Comparison of ENCODE assay signal across 8 cellular contexts in genomic region chr1:234960722-234961467, GRCh38.
A peak's percentile ranks its signal among the peaks of the same experiment; 100 is the strongest.
DNase-seq lines count a peak whose midpoint lies in the region; TF ChIP-seq lines count a peak whose summit lies in the region.

No MANE protein-coding gene starts in this region.

- intact Hi-C loops in MCF 10A (cut with micrococcal nuclease) = no loop called here

- no peak for TF ChIP-seq CTCF in NB4 (IDR thresholded peaks at IDR 0.05; ENCODE audit: low read depth, low read length)
- no peak for TF ChIP-seq CTCF in coronary artery (IDR thresholded peaks at IDR 0.05)
- no peak for TF ChIP-seq CTCF in neural progenitor cell (IDR thresholded peaks at IDR 0.05)
- TF ChIP-seq CTCF in MCF 10A (IDR thresholded peaks at IDR 0.05; ENCODE audit: unreplicated experiment) = no peak

- H3K27me3 Mint-ChIP-seq in neural progenitor cell (ENCODE audit: insufficient read depth, low read depth) = peaks cover 12% of the 10 kb centered on the region
- H3K27me3 Mint-ChIP-seq in MCF 10A (ENCODE audit: insufficient read depth, unreplicated experiment) = no peaks in the 10 kb centered on the region

- no TSS peak for BruUV-seq in MCF 10A (replicated peaks; lab: Mats Ljungman, UMichigan)

- H3F3A ChIP-seq in neural progenitor cell (ENCODE audit: low read depth) = peaks cover 28% of the 10 kb centered on the region

- no peaks in the 10 kb centered on the region for H3K36me3 Mint-ChIP-seq in neural progenitor cell
- H3K36me3 Mint-ChIP-seq in MCF 10A (ENCODE audit: insufficient read depth, unreplicated experiment) = no peaks in the 10 kb centered on the region

- H3K27me3 ChIP-seq in neural progenitor cell = no peaks in the 10 kb centered on the region

- CTCF ChIA-PET in MCF 10A (lab: Yijun Ruan, JAX) = interaction anchor here (0.6 kb wide), 2 partner anchors 181 to 481 kb away, joined by 3 to 4 read pairs; no protein-coding TSS in a partner anchor

- H3K4me3 Mint-ChIP-seq in neural progenitor cell (no peak overlapping the region), MCF 10A (ENCODE audit: unreplicated experiment) (no peak overlapping the region)

- H3K27ac ChIP-seq in coronary artery (peak overlapping the region; percentile 72 to 78), neural progenitor cell (no peak overlapping the region)

- TF ChIP-seq POLR2A in NB4 (IDR thresholded peaks at IDR 0.05; ENCODE audit: extremely low read depth, insufficient read length) = no peak

- no peaks in the 10 kb centered on the region for H4K20me1 ChIP-seq in neural progenitor cell (ENCODE audit: low read depth)

- POLR2A ChIA-PET in MCF 10A (lab: Yijun Ruan, JAX) = interaction anchor here (0.6 to 1.9 kb wide), 3 partner anchors 11 to 120 kb away, joined by 3 to 6 read pairs (median 3); no protein-coding TSS in a partner anchor

- no peaks in the 10 kb centered on the region for H3K9me3 ChIP-seq in neural progenitor cell (ENCODE audit: low read depth)

- H3K4me1 Mint-ChIP-seq in neural progenitor cell (peaks cover 86% of the 10 kb centered on the region), MCF 10A (ENCODE audit: insufficient read depth, unreplicated experiment) (peaks cover 48% of the 10 kb centered on the region)

- H3K27ac Mint-ChIP-seq in neural progenitor cell (peak overlapping the region; percentile 64), MCF 10A (ENCODE audit: low read depth, unreplicated experiment) (no peak overlapping the region)

- H3K4me3 ChIP-seq in NB4 (ENCODE audit: low read depth, low read length) = peak overlapping the region; percentile 46
- no peak overlapping the region for H3K4me3 ChIP-seq in coronary artery
- no peak overlapping the region for H3K4me3 ChIP-seq in neural progenitor cell

- peak; percentile 55 for DNase-seq in COLO668 (lab: John Stamatoyannopoulos, UW; ENCODE audit: unreplicated experiment)
- peak; percentile 60 for DNase-seq in NB4 (ENCODE audit: low read depth)
- DNase-seq in coronary artery (ENCODE audit: low spot score) = peak; percentile 72
- no peak for DNase-seq in neural progenitor cell (ENCODE audit: low spot score)
- DNase-seq in NCI-H187 (lab: John Stamatoyannopoulos, UW) = no peak
- no peak for DNase-seq in NCI-H345 treated with DMSO at 0.1 percent for 48 hours (lab: John Stamatoyannopoulos, UW; ENCODE audit: unreplicated experiment)
- DNase-seq in activated CD4-positive, alpha-beta T cell treated with anti-CD3 and anti-CD28 coated beads for 1 hour = no peak
- DNase-seq in MCF 10A (ENCODE audit: unreplicated experiment) = no peak

- H3K9ac ChIP-seq in neural progenitor cell = no peak overlapping the region

- H3K4me1 ChIP-seq in neural progenitor cell = peaks cover 37% of the 10 kb centered on the region

- H3K36me3 ChIP-seq in neural progenitor cell = no peaks in the 10 kb centered on the region

- H2AFZ ChIP-seq in neural progenitor cell (replicated peaks) = no peak overlapping the region

- H3K79me2 ChIP-seq in neural progenitor cell (ENCODE audit: low read depth) = no peaks in the 10 kb centered on the region

- no peak overlapping the region for H3K4me2 ChIP-seq in neural progenitor cell

- H3K9me3 Mint-ChIP-seq in neural progenitor cell = no peaks in the 10 kb centered on the region
- no peaks in the 10 kb centered on the region for H3K9me3 Mint-ChIP-seq in MCF 10A (ENCODE audit: unreplicated experiment)

Comparison
In these comparisons a context has a peak if more than half of its experiments do, and no peak if none do; other contexts are left out.
1. DNase-seq: peak in COLO668 (single experiment), NB4 (single experiment) and coronary artery (single experiment); none in neural progenitor cell (single experiment), NCI-H187 (0 of 2), NCI-H345 treated with DMSO at 0.1 percent for 48 hours (single experiment), activated CD4-positive, alpha-beta T cell treated with anti-CD3 and anti-CD28 coated beads for 1 hour (single experiment) and MCF 10A (single experiment).